8 cellular contexts compared by ENCODE assay signal in the genomic region with DNA sequence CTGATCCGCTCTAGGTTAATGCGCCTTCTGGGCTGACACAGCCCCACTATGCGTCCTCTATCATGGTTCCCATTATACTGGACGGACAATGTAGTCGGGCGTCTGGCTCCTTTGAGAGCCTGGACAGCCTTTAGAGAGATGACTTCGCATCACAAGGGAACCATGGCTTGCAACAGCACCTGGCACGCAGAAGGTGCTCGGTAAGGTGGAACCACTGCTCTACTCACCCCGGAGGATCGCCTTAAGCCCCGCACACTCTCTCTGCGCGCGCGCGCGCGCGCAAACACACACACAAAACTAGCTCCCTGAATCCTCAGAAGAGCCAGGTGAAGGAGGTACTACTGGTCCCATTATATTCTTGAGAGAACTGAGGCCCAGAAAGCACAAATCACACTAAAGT. TPM values are rescaled to one million over a fixed set of nuclear protein-coding genes. Genes with fewer than 3 reads are reported as not detected.
DNase-seq lines count a peak whose midpoint lies in the region; ATAC-seq and TF ChIP-seq lines count a peak whose summit lies in the region.

No MANE protein-coding gene starts in this region.

- no peak overlapping the region for H3K23ac ChIP-seq in trophoblast cell (ENCODE audit: low read length)

- BruUV-seq in Panc1 (replicated peaks; lab: Mats Ljungman, UMichigan) = no TSS peak

- H3K4me1 ChIP-seq in Panc1 (ENCODE audit: control insufficient read depth, insufficient read depth, low read length) (peaks cover 26% of the 10 kb centered on the region), trophoblast cell (ENCODE audit: control insufficient read depth in 1 of 2, insufficient read depth in 2 of 2, low read length in 2 of 2) (peaks cover 14 to 25% of the 10 kb centered on the region in 2 experiments)

- POLR2A ChIA-PET in Panc1 (lab: Charles Lee) = interaction anchor here (0.7 kb wide), 1 partner anchor 291 kb away, joined by 4 read pairs; no protein-coding TSS in a partner anchor

- CTCF ChIA-PET in Panc1 (lab: Charles Lee) = interaction anchor here (0.7 kb wide), 1 partner anchor 16 kb away, joined by 5 read pairs; no protein-coding TSS in a partner anchor

- H4K12ac ChIP-seq in trophoblast cell (ENCODE audit: low read depth, low read length) = peak overlapping the region; percentile 35

- WGBS in trophoblast cell (ENCODE audit: extremely low coverage, insufficient coverage, insufficient read length) = no CpG with 5 or more reads among the region's 20 CpGs

- H3K4me2 ChIP-seq in trophoblast cell (ENCODE audit: low read length) = peak overlapping the region; percentile 55

- peak overlapping the region; percentile 52 for H2BK120ac ChIP-seq in trophoblast cell (ENCODE audit: insufficient read depth, low read length, poor library complexity)

- peak overlapping the region; percentile 63 for H2AFZ ChIP-seq in trophoblast cell (ENCODE audit: insufficient read depth, low read length, poor library complexity)

- no peak overlapping the region for H2AK5ac ChIP-seq in trophoblast cell (ENCODE audit: low read length)

- H3K4me3 ChIP-seq in Panc1 (ENCODE audit: low read depth in 2 of 2, low read length in 2 of 2) (peak overlapping the region; percentile 48 to 78), epithelial cell of proximal tubule (ENCODE audit: low read depth, low read length) (peak overlapping the region; percentile 57), trophoblast cell (ENCODE audit: low read depth, low read length) (no peak overlapping the region)

- H4K8ac ChIP-seq in trophoblast cell (ENCODE audit: low read depth, low read length) = peak overlapping the region; percentile 63

- DNase-seq in D341Med (ENCODE audit: low spot score) = peak; percentile 46
- no peak for DNase-seq in Panc1 (ENCODE audit: low read depth, low spot score)
- no peak for DNase-seq in epithelial cell of proximal tubule (ENCODE audit: low read depth)
- DNase-seq in trophoblast cell = peak in 1 of 2 donors; percentile 45
- DNase-seq in left lobe of liver (ENCODE audit: low spot score) = no peak
- no peak for DNase-seq in stimulated activated CD4-positive, alpha-beta T cell treated with anti-CD3 and anti-CD28 coated beads, Interleukin-4, amount 100 ng/mL, for 4 hours

- ATAC-seq in Panc1 (no peak; the same call in 1 of the 2 replicates), left lobe of liver (no peak), GM19324 (IDR thresholded peaks at IDR 0.05; ENCODE audit: low FRiP score, unreplicated experiment) (no peak), GM19035 (IDR thresholded peaks at IDR 0.05; ENCODE audit: unreplicated experiment) (no peak)

- no peaks in the 10 kb centered on the region for H3K79me2 ChIP-seq in trophoblast cell (ENCODE audit: control insufficient read depth, insufficient read depth, low read length, poor library complexity)

- H3K9ac ChIP-seq in trophoblast cell (ENCODE audit: low read length) = no peak overlapping the region

- H4K91ac ChIP-seq in trophoblast cell (ENCODE audit: low read depth, low read length) = peak overlapping the region; percentile 64

- no peak overlapping the region for H2BK5ac ChIP-seq in trophoblast cell (ENCODE audit: low read depth, low read length, poor library complexity)

- in situ Hi-C loops in Panc1 (cut with HindIII; ENCODE audit: low pct_unique_long_range_greater_than_20kb, low sequenced_read_pairs) = no loop called here

- H3K18ac ChIP-seq in trophoblast cell (ENCODE audit: low read length) = no peak overlapping the region

- H3K9me3 ChIP-seq in Panc1 (ENCODE audit: control insufficient read depth, insufficient read depth, low read depth, low read length) (no peaks in the 10 kb centered on the region), trophoblast cell (ENCODE audit: insufficient read depth, low read depth, low read length) (no peaks in the 10 kb centered on the region)

- H3K4ac ChIP-seq in trophoblast cell (ENCODE audit: low read depth, low read length) = peak overlapping the region; percentile 33

- peaks cover 13% of the 10 kb centered on the region for H3K79me1 ChIP-seq in trophoblast cell (ENCODE audit: low read length)

- H3K27me3 ChIP-seq in Panc1 (ENCODE audit: control insufficient read depth, insufficient read depth, low read length) (no peaks in the 10 kb centered on the region), trophoblast cell (ENCODE audit: insufficient read depth, low read length) (no peaks in the 10 kb centered on the region)

- no peak for TF ChIP-seq CTCF in Panc1 (IDR thresholded peaks at IDR 0.05)
- TF ChIP-seq CTCF in epithelial cell of proximal tubule (conservative IDR thresholded peaks at IDR 0.05; ENCODE audit: low read depth, low read length) = no peak

- peak overlapping the region; percentile 45 for H3K14ac ChIP-seq in trophoblast cell (ENCODE audit: low read length)

- intact Hi-C loops in Panc1 (cut with micrococcal nuclease; ENCODE audit: unreplicated experiment) = no loop called here

- H2BK12ac ChIP-seq in trophoblast cell (ENCODE audit: low read length) = peak overlapping the region; percentile 72

- H3K27ac ChIP-seq in Panc1 (ENCODE audit: low read length) = peak overlapping the region; percentile 91
- H3K27ac ChIP-seq in trophoblast cell (ENCODE audit: low read depth, low read length) = peak overlapping the region; percentile 15

- H3K36me3 ChIP-seq in Panc1 (ENCODE audit: control insufficient read depth, insufficient read depth, low read length) (no peaks in the 10 kb centered on the region), trophoblast cell (ENCODE audit: control insufficient read depth in 1 of 2, insufficient read depth in 2 of 2, low read length in 2 of 2) (peaks cover 0 to 2% of the 10 kb centered on the region in 2 experiments)

RNA-seq across cellular contexts. Expression of gene MAP3K12, which starts 7.1 kb away (rescaled TPM):
- 32.2 TPM for total RNA-seq in Panc1 (2021; ENCODE audit: unreplicated experiment)
- 43.9 TPM for polyA plus RNA-seq in Panc1 (2012; ENCODE audit: insufficient read length)
- 5.8 and 16.7 TPM in 2 replicates for total RNA-seq in epithelial cell of proximal tubule
- polyA plus RNA-seq in trophoblast cell (2013) = 5.5 and 5.8 TPM in 2 replicates
- 1.4 TPM for total RNA-seq in left lobe of liver

RNA-seq across cellular contexts. Expression of gene TARBP2, which starts 8.9 kb away (rescaled TPM):
- total RNA-seq in Panc1 (2021; ENCODE audit: unreplicated experiment) (67.3 TPM), epithelial cell of proximal tubule (51.9 and 78.2 TPM in 2 replicates), left lobe of liver (22.3 TPM)
- 60.6 TPM for polyA plus RNA-seq in Panc1 (2012; ENCODE audit: insufficient read length)
- polyA plus RNA-seq in trophoblast cell (2013) = 27.8 and 29.3 TPM in 2 replicates

RNA-seq across cellular contexts. Expression of gene NPFF, which starts 15.1 kb away (rescaled TPM):
- total RNA-seq in Panc1 (2021; ENCODE audit: unreplicated experiment) (not detected), epithelial cell of proximal tubule (not detected in 2 replicates), left lobe of liver (not detected)
- not detected for polyA plus RNA-seq in Panc1 (2012; ENCODE audit: insufficient read length)
- 0.18 and 0.23 TPM in 2 replicates for polyA plus RNA-seq in trophoblast cell (2013)

RNA-seq across cellular contexts. Expression of gene PCBP2, which starts 40.3 kb away (rescaled TPM):
- total RNA-seq in Panc1 (2021; ENCODE audit: unreplicated experiment) (836 TPM), epithelial cell of proximal tubule (153 and 169 TPM in 2 replicates), left lobe of liver (338 TPM)
- 703 TPM for polyA plus RNA-seq in Panc1 (2012; ENCODE audit: insufficient read length)
- 585 and 609 TPM in 2 replicates for polyA plus RNA-seq in trophoblast cell (2013)

RNA-seq across cellular contexts. Expression of gene PRR13, which starts 50.7 kb away (rescaled TPM):
- total RNA-seq in Panc1 (2021; ENCODE audit: unreplicated experiment) (454 TPM), epithelial cell of proximal tubule (132 and 137 TPM in 2 replicates), left lobe of liver (69.9 TPM)
- 425 TPM for polyA plus RNA-seq in Panc1 (2012; ENCODE audit: insufficient read length)
- 229 and 234 TPM in 2 replicates for polyA plus RNA-seq in trophoblast cell (2013)
